1 cellular context compared by ENCODE assay signal in the genomic region with DNA sequence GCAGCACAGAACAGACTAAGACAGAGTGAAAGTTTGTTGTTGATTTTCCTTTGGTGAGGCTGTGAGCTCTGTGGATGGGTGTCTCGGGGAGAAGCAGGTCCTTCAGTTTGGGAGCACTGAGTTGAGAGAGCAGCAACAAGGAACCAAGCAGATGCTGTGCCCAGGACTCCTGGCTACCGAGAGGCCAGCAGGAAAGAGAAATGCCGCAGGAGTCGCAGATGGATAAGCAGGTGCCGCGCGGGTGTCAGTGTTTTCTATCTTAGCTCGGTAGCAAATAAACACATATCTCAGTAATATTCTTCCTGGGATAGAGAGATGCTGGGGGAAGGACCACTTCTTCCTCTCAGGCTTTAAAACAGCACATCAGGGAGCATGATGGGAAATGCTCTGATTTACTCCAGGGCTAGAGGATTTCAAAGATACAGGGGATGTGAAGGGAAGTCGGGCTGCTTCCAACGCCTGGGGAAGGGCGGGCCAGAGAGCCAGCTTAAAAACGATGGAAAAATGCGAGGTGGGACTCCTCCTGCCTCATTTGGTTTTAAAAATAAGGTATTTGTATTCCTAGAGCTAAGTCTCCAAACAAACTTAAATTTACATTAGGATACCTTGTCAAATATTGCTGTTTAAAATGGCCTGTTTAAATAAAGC.
TF ChIP-seq lines count a peak whose summit lies in the region.

No MANE protein-coding gene starts in this region.

TF ChIP-seq in GM23338, 12 proteins besides CTCF, POLR2A, EP300 and RAD21 (continued from another document):
- TF ChIP-seq, protein P1, sequence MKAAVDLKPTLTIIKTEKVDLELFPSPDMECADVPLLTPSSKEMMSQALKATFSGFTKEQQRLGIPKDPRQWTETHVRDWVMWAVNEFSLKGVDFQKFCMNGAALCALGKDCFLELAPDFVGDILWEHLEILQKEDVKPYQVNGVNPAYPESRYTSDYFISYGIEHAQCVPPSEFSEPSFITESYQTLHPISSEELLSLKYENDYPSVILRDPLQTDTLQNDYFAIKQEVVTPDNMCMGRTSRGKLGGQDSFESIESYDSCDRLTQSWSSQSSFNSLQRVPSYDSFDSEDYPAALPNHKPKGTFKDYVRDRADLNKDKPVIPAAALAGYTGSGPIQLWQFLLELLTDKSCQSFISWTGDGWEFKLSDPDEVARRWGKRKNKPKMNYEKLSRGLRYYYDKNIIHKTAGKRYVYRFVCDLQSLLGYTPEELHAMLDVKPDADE (IDR thresholded peaks at IDR 0.05) = no peak
